In genomic region chr20:11451793-11452291, GRCh38 we compare ENCODE assay signal across 13 cellular contexts.
DNase-seq lines count a peak whose midpoint lies in the region; ATAC-seq and TF ChIP-seq lines count a peak whose summit lies in the region.
"Had no signal": no experiment of that assay in that cellular context is flagged by ENCODE, and none has a peak within 500 bp of the region (broad histone marks: within the 10 kb centered on the region; RNA-seq: fewer than 3 reads in every experiment).

No MANE protein-coding gene starts in this region.

- peaks cover 15% of the 10 kb centered on the region for H3K9me3 Mint-ChIP-seq in natural killer cell treated with Interleukin-12 subunit alpha and Interleukin-12 subunit beta and Interleukin-15 and Interleukin-18, amount 100 ng/mL, for 72 hours

- H3K27ac ChIP-seq in HCT116 (ENCODE audit: low read depth, low read length) (peak overlapping the region; percentile 36; the same call in 1 of the 2 replicates), psoas muscle (peak overlapping the region; percentile 66)

- no peak overlapping the region for H3K27ac Mint-ChIP-seq in natural killer cell treated with Interleukin-12 subunit alpha and Interleukin-12 subunit beta and Interleukin-15 and Interleukin-18, amount 100 ng/mL, for 72 hours
- H3K27ac Mint-ChIP-seq: stimulated activated memory B cell treated with anti-CD40 and anti-IgM and Interleukin-4, amounts not matched to agents 10 μg/mL and 1 μg/mL and 100 μg/mL, for 72 hours had no signal

- intact Hi-C loops in HCT116 (cut with micrococcal nuclease) (no loop called here), psoas muscle (cut with DNase I) (no loop called here)

- H3K4me3 ChIP-seq in HCT116 (replicated peaks in 1 of 2; ENCODE audit: low read depth in 1 of 2, low read length in 2 of 2) (no peak overlapping the region), fibroblast of the aortic adventitia (ENCODE audit: low read depth, low read length) (no peak overlapping the region), psoas muscle (no peak overlapping the region)
- H3K4me3 ChIP-seq: GM12878 had no signal

- no peaks in the 10 kb centered on the region for H3K9me2 ChIP-seq in HCT116 (ENCODE audit: insufficient read depth)

- no TSS peak for BruUV-seq in HCT116 (replicated peaks; lab: Mats Ljungman, UMichigan)

- H3K4me1 ChIP-seq in HCT116 (ENCODE audit: control insufficient read depth in 1 of 2, insufficient read depth in 2 of 2, low read length in 2 of 2) (peaks cover 52 to 56% of the 10 kb centered on the region in 2 experiments), psoas muscle (peaks cover 5% of the 10 kb centered on the region)

- WGBS in psoas muscle, 3 donors: 15 to 17% (median 16%) methylated on average over 7 of the region's 7 CpGs

- H3K9me3 ChIP-seq in HCT116 (ENCODE audit: control insufficient read depth in 1 of 2, insufficient read depth in 1 of 2, low read depth in 1 of 2, low read length in 2 of 2): no peaks in the 10 kb centered on the region
- no peaks in the 10 kb centered on the region for H3K9me3 ChIP-seq in psoas muscle

- peak; percentile 26 for DNase-seq in HCT116 (ENCODE audit: low read depth, low spot score)
- peak; percentile 46 for DNase-seq in SW480 (ENCODE audit: low spot score)
- DNase-seq in fibroblast of the aortic adventitia (ENCODE audit: low read depth): peak; percentile 39
- DNase-seq in psoas muscle: no peak
- no peak for DNase-seq in GM20000 (ENCODE audit: low spot score)
- no peak for DNase-seq in T1000 (lab: John Stamatoyannopoulos, UW)
- no peak for DNase-seq in natural killer cell treated with Interleukin-12 subunit alpha and Interleukin-12 subunit beta and Interleukin-15 and Interleukin-18, amount 100 ng/mL, for 72 hours (ENCODE audit: low spot score)
- DNase-seq: amniotic stem cell, COR-L47, NCI-H2081 treated with DMSO at 0.1 percent for 48 hours had no signal

- H3K4me1 Mint-ChIP-seq in natural killer cell treated with Interleukin-12 subunit alpha and Interleukin-12 subunit beta and Interleukin-15 and Interleukin-18, amount 100 ng/mL, for 72 hours (ENCODE audit: low read depth in 2 of 2): no peaks in the 10 kb centered on the region
- H3K4me1 Mint-ChIP-seq: stimulated activated memory B cell treated with anti-CD40 and anti-IgM and Interleukin-4, amounts not matched to agents 10 μg/mL and 1 μg/mL and 100 μg/mL, for 72 hours had no signal

- TF ChIP-seq CTCF in HCT116 (IDR thresholded peaks at IDR 0.05 in 2 of 3, conservative IDR thresholded peaks at IDR 0.05 in 1 of 3; ENCODE audit: borderline replicate concordance in 1 of 3, insufficient read depth in 1 of 3, low read depth in 2 of 3, low read length in 2 of 3): no peak
- no peak for TF ChIP-seq CTCF in fibroblast of the aortic adventitia (IDR thresholded peaks at IDR 0.05; ENCODE audit: insufficient read depth, low read length)
- TF ChIP-seq CTCF in psoas muscle (IDR thresholded peaks at IDR 0.05): no peak
- TF ChIP-seq CTCF in GM20000 (IDR thresholded peaks at IDR 0.05; ENCODE audit: extremely low read depth, missing control alignments): no peak

- H3K27me3 ChIP-seq in HCT116 (ENCODE audit: insufficient read depth, low read length) (no peaks in the 10 kb centered on the region), psoas muscle (ENCODE audit: insufficient read depth in 3 of 3, low read length in 2 of 3) (no peaks in the 10 kb centered on the region)

- POLR2A ChIA-PET in HCT116 (lab: Charles Lee): no interaction called here

- H4K20me1 ChIP-seq in HCT116 (ENCODE audit: insufficient read depth): no peaks in the 10 kb centered on the region

- RAD21 ChIA-PET in HCT116 (lab: Charles Lee; ENCODE audit: low non-redundant PET in 1 of 2, low total read pairs in 2 of 2, uncharacterized antibody in 2 of 2, unreplicated experiment in 2 of 2): no interaction called here

- H3K4me2 ChIP-seq in HCT116 (ENCODE audit: low read length): peak overlapping the region; percentile 64

- no peaks in the 10 kb centered on the region for H3K27me3 Mint-ChIP-seq in natural killer cell treated with Interleukin-12 subunit alpha and Interleukin-12 subunit beta and Interleukin-15 and Interleukin-18, amount 100 ng/mL, for 72 hours
- H3K27me3 Mint-ChIP-seq: stimulated activated memory B cell treated with anti-CD40 and anti-IgM and Interleukin-4, amounts not matched to agents 10 μg/mL and 1 μg/mL and 100 μg/mL, for 72 hours had no signal

- H3K36me3 ChIP-seq in HCT116 (ENCODE audit: control insufficient read depth in 1 of 2, insufficient read depth in 2 of 2, low read length in 2 of 2) (no peaks in the 10 kb centered on the region), psoas muscle (ENCODE audit: insufficient read depth in 1 of 2, low read depth in 1 of 2) (no peaks in the 10 kb centered on the region)

- no peaks in the 10 kb centered on the region for H3K36me3 Mint-ChIP-seq in natural killer cell treated with Interleukin-12 subunit alpha and Interleukin-12 subunit beta and Interleukin-15 and Interleukin-18, amount 100 ng/mL, for 72 hours
- H3K36me3 Mint-ChIP-seq: stimulated activated memory B cell treated with anti-CD40 and anti-IgM and Interleukin-4, amounts not matched to agents 10 μg/mL and 1 μg/mL and 100 μg/mL, for 72 hours had no signal

- no peak for TF ChIP-seq RAD21 in HCT116 (IDR thresholded peaks at IDR 0.05; ENCODE audit: low read depth)

- no peaks in the 10 kb centered on the region for H3K79me2 ChIP-seq in HCT116 (ENCODE audit: insufficient read depth, low read length)

- no peak overlapping the region for H3K4me3 Mint-ChIP-seq in natural killer cell treated with Interleukin-12 subunit alpha and Interleukin-12 subunit beta and Interleukin-15 and Interleukin-18, amount 100 ng/mL, for 72 hours
- H3K4me3 Mint-ChIP-seq: stimulated activated memory B cell treated with anti-CD40 and anti-IgM and Interleukin-4, amounts not matched to agents 10 μg/mL and 1 μg/mL and 100 μg/mL, for 72 hours had no signal

- peak overlapping the region; percentile 24 for H3K9ac ChIP-seq in HCT116 (ENCODE audit: low read length)

- no peak for TF ChIP-seq POLR2A in HCT116 (IDR thresholded peaks at IDR 0.05; ENCODE audit: borderline replicate concordance, extremely low read depth, insufficient read depth, insufficient read length)

- peak; percentile 44 for ATAC-seq in HCT116
- ATAC-seq in psoas muscle: peak; percentile 61 to 82 (median 78)
- ATAC-seq in natural killer cell treated with Interleukin-12 subunit alpha and Interleukin-12 subunit beta and Interleukin-15 and Interleukin-18, amount 100 ng/mL, for 72 hours: no peak
- ATAC-seq in GM19455 (IDR thresholded peaks at IDR 0.05; ENCODE audit: unreplicated experiment): no peak
- ATAC-seq: GM12878; stimulated activated memory B cell treated with anti-CD40 and anti-IgM and Interleukin-4, amounts not matched to agents 10 μg/mL and 1 μg/mL and 100 μg/mL, for 72 hours had no signal

- CTCF ChIA-PET in HCT116 (lab: Charles Lee): no interaction called here

- peak overlapping the region; percentile 92 for H2AFZ ChIP-seq in HCT116 (ENCODE audit: low read depth, low read length, poor library complexity, severe bottlenecking)

TF ChIP-seq in HCT116, 20 proteins besides CTCF, POLR2A, EP300 and RAD21 (continues in another document):
- TF ChIP-seq EZH2 (IDR thresholded peaks at IDR 0.05): no peak
- TF ChIP-seq, protein P1, sequence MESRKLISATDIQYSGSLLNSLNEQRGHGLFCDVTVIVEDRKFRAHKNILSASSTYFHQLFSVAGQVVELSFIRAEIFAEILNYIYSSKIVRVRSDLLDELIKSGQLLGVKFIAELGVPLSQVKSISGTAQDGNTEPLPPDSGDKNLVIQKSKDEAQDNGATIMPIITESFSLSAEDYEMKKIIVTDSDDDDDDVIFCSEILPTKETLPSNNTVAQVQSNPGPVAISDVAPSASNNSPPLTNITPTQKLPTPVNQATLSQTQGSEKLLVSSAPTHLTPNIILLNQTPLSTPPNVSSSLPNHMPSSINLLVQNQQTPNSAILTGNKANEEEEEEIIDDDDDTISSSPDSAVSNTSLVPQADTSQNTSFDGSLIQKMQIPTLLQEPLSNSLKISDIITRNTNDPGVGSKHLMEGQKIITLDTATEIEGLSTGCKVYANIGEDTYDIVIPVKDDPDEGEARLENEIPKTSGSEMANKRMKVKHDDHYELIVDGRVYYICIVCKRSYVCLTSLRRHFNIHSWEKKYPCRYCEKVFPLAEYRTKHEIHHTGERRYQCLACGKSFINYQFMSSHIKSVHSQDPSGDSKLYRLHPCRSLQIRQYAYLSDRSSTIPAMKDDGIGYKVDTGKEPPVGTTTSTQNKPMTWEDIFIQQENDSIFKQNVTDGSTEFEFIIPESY (IDR thresholded peaks at IDR 0.05; ENCODE audit: extremely low read depth, insufficient replicate concordance, low read length): no peak
- TF ChIP-seq TCF7L2 (IDR thresholded peaks at IDR 0.05; ENCODE audit: borderline replicate concordance, extremely low read depth, insufficient read depth, insufficient read length): peak; percentile 88
- TF ChIP-seq JUND (IDR thresholded peaks at IDR 0.05): no peak
- no peak for TF ChIP-seq EGR1 (IDR thresholded peaks at IDR 0.05; ENCODE audit: low read depth)
- no peak for TF ChIP-seq YY1 (IDR thresholded peaks at IDR 0.05; ENCODE audit: extremely low read depth, insufficient replicate concordance, low read depth, low read length)
- no peak for TF ChIP-seq CEBPB (IDR thresholded peaks at IDR 0.05; ENCODE audit: low read depth)
- TF ChIP-seq EZH2phosphoT487 (IDR thresholded peaks at IDR 0.05; ENCODE audit: borderline replicate concordance): no peak
- no peak for TF ChIP-seq SRF (IDR thresholded peaks at IDR 0.05; ENCODE audit: low read depth)
- TF ChIP-seq ZFX (IDR thresholded peaks at IDR 0.05): no peak
- no peak for TF ChIP-seq CBX3 (IDR thresholded peaks at IDR 0.05; ENCODE audit: low read depth)
- TF ChIP-seq, protein P2, sequence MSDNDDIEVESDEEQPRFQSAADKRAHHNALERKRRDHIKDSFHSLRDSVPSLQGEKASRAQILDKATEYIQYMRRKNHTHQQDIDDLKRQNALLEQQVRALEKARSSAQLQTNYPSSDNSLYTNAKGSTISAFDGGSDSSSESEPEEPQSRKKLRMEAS (IDR thresholded peaks at IDR 0.05): no peak
- 0 out of 2 replicates have a peak, but pooled peaks have one; percentile 19 for TF ChIP-seq SP1 (IDR thresholded peaks at IDR 0.05; ENCODE audit: low read depth)
- no peak for TF ChIP-seq SIN3A (IDR thresholded peaks at IDR 0.05; ENCODE audit: low read depth)
- TF ChIP-seq ELF1 (IDR thresholded peaks at IDR 0.05; ENCODE audit: borderline replicate concordance, low read depth): no peak
- no peak for TF ChIP-seq ZNF274 (IDR thresholded peaks at IDR 0.05; ENCODE audit: low read depth, low read length)

Comparison
In these comparisons a context has a peak if more than half of its experiments do, and no peak if none do; other contexts are left out.
1. ATAC-seq: peak in HCT116 (single experiment) and psoas muscle (4 of 4); none in natural killer cell treated with Interleukin-12 subunit alpha and Interleukin-12 subunit beta and Interleukin-15 and Interleukin-18, amount 100 ng/mL, for 72 hours (0 of 2) and GM19455 (single experiment).
2. DNase-seq: peak in HCT116 (single experiment), SW480 (single experiment) and fibroblast of the aortic adventitia (single experiment); none in psoas muscle (0 of 2), GM20000 (single experiment), T1000 (single experiment) and natural killer cell treated with Interleukin-12 subunit alpha and Interleukin-12 subunit beta and Interleukin-15 and Interleukin-18, amount 100 ng/mL, for 72 hours (single experiment).